Comparison of ENCODE assay signal across 19 cellular contexts in the genomic region with DNA sequence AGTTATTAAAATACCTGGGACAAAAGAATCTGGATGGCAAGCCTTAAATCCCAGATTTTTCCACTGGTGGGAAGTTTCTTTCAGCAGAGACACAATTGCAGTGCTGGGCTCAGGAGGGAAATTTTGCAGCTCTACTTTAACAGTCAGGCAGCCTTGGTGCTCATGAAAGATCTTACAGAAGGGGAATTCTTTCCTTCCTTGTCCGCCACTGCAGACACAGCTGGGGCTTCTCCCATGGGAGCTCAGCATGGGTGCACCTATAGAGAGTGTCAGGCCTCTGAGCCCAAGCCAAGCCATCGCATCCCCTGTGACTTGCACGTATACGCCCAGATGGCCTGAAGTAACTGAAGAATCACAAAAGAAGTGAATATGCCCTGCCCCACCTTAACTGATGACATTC. TPM values are rescaled to one million over a fixed set of nuclear protein-coding genes. Genes with fewer than 3 reads are reported as not detected.
"Had no signal": no experiment of that assay in that cellular context is flagged by ENCODE, and none has a peak within 500 bp of the region (broad histone marks: within the 10 kb centered on the region; RNA-seq: fewer than 3 reads in every experiment).

No MANE protein-coding gene starts in this region.

RNA-seq across cellular contexts. Expression of a gene that starts 6.0 kb away (rescaled TPM):
- total RNA-seq: natural killer cell treated with Interleukin-12 subunit alpha and Interleukin-12 subunit beta and Interleukin-15 and Interleukin-18, amount 100 ng/mL, for 72 hours; neural crest cell; omental fat pad; osteocyte; pancreas; posterior vena cava; prostate gland; pulmonary artery endothelial cell; right atrium auricular region; sciatic nerve; smooth muscle cell; spleen; suprapubic skin; testis; transverse colon; upper lobe of right lung; urinary bladder; uterus had no signal
- polyA plus RNA-seq: pancreas, smooth muscle cell, spleen, thymus, urinary bladder had no signal

RNA-seq across cellular contexts. Expression of a gene that starts 42.8 kb away (rescaled TPM):
- total RNA-seq: natural killer cell treated with Interleukin-12 subunit alpha and Interleukin-12 subunit beta and Interleukin-15 and Interleukin-18, amount 100 ng/mL, for 72 hours; neural crest cell; omental fat pad; osteocyte; pancreas; posterior vena cava; pulmonary artery endothelial cell; right atrium auricular region; sciatic nerve; smooth muscle cell; spleen; suprapubic skin; testis; transverse colon; upper lobe of right lung; urinary bladder; uterus had no signal
- polyA plus RNA-seq: pancreas, smooth muscle cell, spleen, thymus, urinary bladder had no signal
